In the genomic region with DNA sequence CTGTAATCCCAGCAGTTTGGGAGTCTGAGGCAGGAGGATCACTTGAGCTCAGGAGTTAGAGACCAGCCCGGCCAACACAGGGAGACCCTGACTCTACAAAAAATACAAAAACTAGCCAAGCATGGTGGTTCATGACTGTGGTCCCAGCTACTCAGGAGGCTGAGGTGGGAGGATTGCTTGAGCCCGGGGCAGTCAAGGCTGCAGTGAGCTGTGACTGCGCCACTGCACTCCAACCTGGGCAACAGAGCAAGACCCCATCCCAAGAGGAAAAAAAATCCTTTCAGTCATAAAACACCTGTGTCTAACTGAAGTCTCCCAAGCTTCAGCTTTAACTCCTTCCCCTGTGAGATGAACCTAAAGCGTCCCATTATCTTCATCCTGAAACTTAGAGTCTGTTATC, we compare ENCODE assay signal across 29 cellular contexts. TPM values are rescaled to one million over a fixed set of nuclear protein-coding genes. Genes with fewer than 3 reads are reported as not detected.
"Had no signal": no experiment of that assay in that cellular context is flagged by ENCODE, and none has a peak within 500 bp of the region (broad histone marks: within the 10 kb centered on the region; RNA-seq: fewer than 3 reads in every experiment).

No MANE protein-coding gene starts in this region.

- H3K4me1 Mint-ChIP-seq: endodermal cell; mesothelial cell of epicardium; naive B cell; naive thymus-derived CD8-positive, alpha-beta T cell had no signal

- DNase-seq: colonic mucosa; cortex of kidney; effector CD8-positive, alpha-beta T cell; effector memory CD8-positive, alpha-beta T cell; endodermal cell; esophagus squamous epithelium; foreskin fibroblast; foreskin melanocyte; gastrocnemius medialis; heart left ventricle; hippocampal formation; left cardiac atrium; left lung; left ventricle myocardium superior; lower lobe of right lung; mesenchymal stem cell; mucosa of descending colon; naive B cell had no signal

- H3K27me3 ChIP-seq: colonic mucosa, esophagus squamous epithelium, gastrocnemius medialis, heart left ventricle, left lung had no signal

- ATAC-seq: effector memory CD8-positive, alpha-beta T cell; esophagus mucosa; gastrocnemius medialis; heart left ventricle; left cardiac atrium; left lung; left ventricle myocardium superior; lower lobe of right lung; mucosa of descending colon; naive thymus-derived CD8-positive, alpha-beta T cell had no signal

- H3K36me3 Mint-ChIP-seq: naive B cell; naive thymus-derived CD8-positive, alpha-beta T cell had no signal

- H3K27ac Mint-ChIP-seq: dendritic cell treated with granulocyte-macrophage colony-stimulating factor and Interleukin-4, amounts not matched to agents 40 ng/mL and 50 ng/mL, for 4 days; effector memory CD8-positive, alpha-beta T cell; endodermal cell; mesothelial cell of epicardium; naive thymus-derived CD8-positive, alpha-beta T cell had no signal

- H3K36me3 ChIP-seq: colonic mucosa, gastrocnemius medialis, left lung, lower lobe of right lung had no signal

- H3K4me3 ChIP-seq: colonic mucosa, esophagus squamous epithelium, gastrocnemius medialis, heart left ventricle, left lung, lower lobe of right lung, mucosa of descending colon had no signal

- H3K4me1 ChIP-seq: colonic mucosa, esophagus squamous epithelium, left lung, lower lobe of right lung had no signal

- FAIRE-seq: endometrium, islet of Langerhans, keratinocyte had no signal

- H3K27ac ChIP-seq: colonic mucosa, epithelial cell of prostate, esophagus squamous epithelium, gastrocnemius medialis, heart left ventricle, left lung, lower lobe of right lung had no signal

- H3K9me3 ChIP-seq: colonic mucosa, esophagus squamous epithelium, gastrocnemius medialis, heart left ventricle, left lung, lower lobe of right lung, mucosa of descending colon had no signal

- H3K4me3 Mint-ChIP-seq: dendritic cell treated with granulocyte-macrophage colony-stimulating factor and Interleukin-4, amounts not matched to agents 40 ng/mL and 50 ng/mL, for 4 days; effector memory CD8-positive, alpha-beta T cell; endodermal cell; mesothelial cell of epicardium; naive B cell; naive thymus-derived CD8-positive, alpha-beta T cell had no signal

- H3K27me3 Mint-ChIP-seq: dendritic cell treated with granulocyte-macrophage colony-stimulating factor and Interleukin-4, amounts not matched to agents 40 ng/mL and 50 ng/mL, for 4 days had no signal

- H3K9me3 Mint-ChIP-seq: dendritic cell treated with granulocyte-macrophage colony-stimulating factor and Interleukin-4, amounts not matched to agents 40 ng/mL and 50 ng/mL, for 4 days; effector memory CD8-positive, alpha-beta T cell; endodermal cell; mesothelial cell of epicardium; naive B cell had no signal

RNA-seq across cellular contexts. Expression of a gene that starts 33.1 kb away (rescaled TPM):
- total RNA-seq: esophagus mucosa; left cardiac atrium; left ventricle myocardium superior; mesenteric fat pad; myocyte; naive thymus-derived CD8-positive, alpha-beta T cell had no signal

RNA-seq across cellular contexts. Expression of a gene that starts 50.6 kb away (rescaled TPM):
- total RNA-seq: endodermal cell; esophagus mucosa; esophagus squamous epithelium; gastrocnemius medialis; heart left ventricle; left cardiac atrium; left ventricle myocardium superior; lower leg skin; lower lobe of right lung; mesenteric fat pad; naive thymus-derived CD8-positive, alpha-beta T cell had no signal
- polyA plus RNA-seq: heart left ventricle; keratinocyte; naive thymus-derived CD8-positive, alpha-beta T cell had no signal
